ENCODE assay signal across 1 cellular context in the genomic region with DNA sequence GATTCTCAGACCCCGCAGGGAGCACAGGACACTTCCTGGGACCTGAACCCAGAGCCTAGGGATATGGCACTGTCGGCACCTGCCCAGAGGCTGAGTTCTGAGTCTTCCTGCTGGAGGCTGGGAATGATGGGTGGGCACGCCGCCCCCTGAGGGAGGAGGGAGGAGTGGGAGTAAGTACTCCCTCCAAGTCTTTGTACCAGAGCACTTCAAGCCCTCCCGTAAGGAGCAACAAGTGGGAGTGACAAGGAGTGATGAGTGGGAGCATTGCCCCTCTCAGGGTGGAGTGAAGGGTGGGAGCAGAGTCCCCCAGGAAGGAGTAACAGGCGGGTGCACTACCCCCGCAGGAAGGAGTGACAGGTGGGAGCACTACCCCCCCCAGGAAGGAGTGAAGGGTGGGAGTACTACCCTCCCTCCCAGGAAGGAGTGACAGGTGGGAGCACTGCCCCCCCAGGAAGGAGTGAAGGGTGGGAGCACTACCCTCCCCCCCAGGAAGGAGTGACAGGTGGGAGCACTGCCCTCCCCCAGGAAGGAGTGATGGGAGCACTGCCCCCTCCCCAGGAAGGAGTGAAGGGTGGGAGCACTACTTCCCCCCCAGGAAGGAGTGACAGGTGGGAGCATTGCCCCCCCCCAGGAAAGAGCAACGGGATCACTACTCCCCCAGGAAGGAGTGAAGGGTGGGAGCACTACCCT.
TF ChIP-seq lines count a peak whose summit lies in the region.

No MANE protein-coding gene starts in this region.

TF ChIP-seq in K562, 482 proteins besides CTCF, POLR2A, EP300 and RAD21:
- TF ChIP-seq ZBTB11 (CRISPR knock-in tag; IDR thresholded peaks at IDR 0.05) = no peak
- peak; percentile 92; the same call in 1 of the 2 replicates for TF ChIP-seq ZNF263 (CRISPR knock-in tag; IDR thresholded peaks at IDR 0.05; ENCODE audit: borderline replicate concordance)
